1 cellular context compared by ENCODE assay signal in the genomic region with DNA sequence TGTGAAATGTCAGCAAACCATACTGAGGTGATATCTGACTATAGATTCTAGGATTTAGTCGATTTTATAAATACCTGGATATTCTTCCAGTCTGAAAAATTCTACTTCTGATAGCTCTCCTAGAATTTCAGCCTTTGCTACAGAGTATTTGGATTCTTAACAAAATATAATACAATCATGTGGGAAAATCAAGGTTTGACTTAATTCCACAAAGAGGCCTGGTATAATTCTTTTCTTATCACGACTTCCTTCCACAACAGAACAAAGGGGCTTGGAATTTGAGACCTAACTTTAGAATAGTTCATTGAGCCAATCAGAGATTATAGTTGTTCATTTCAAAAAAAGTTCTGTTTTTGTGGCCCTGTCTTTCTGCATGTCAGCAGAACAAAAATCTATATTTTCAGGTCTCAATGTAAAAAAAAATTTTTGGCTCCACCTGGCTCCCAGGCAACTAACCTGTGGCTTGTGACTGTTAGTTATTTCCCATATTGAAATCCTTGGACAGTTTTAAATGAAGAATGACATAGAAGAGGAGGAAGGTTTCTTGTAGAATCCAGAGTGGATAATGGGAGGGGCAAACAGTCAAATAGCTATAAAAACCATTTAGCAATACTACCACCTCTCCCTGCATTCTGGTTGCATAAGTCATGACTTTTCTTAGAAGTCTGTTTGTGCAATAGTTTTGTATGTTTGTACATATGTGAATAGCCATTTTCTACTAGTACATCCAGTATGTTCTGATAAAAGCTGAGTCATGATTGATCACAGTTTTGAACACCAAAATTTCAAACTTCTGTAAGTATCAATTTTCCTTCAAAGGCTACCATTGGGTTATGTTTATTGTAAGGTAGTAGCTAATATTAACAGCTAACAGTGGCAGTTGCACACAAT.
A peak's percentile ranks its signal among the peaks of the same experiment; 100 is the strongest.
TF ChIP-seq lines count a peak whose summit lies in the region.

No MANE protein-coding gene starts in this region.

TF ChIP-seq in HepG2, 621 proteins besides CTCF, POLR2A, EP300 and RAD21 (continued from another document and continues in another):
- TF ChIP-seq, protein P1, sequence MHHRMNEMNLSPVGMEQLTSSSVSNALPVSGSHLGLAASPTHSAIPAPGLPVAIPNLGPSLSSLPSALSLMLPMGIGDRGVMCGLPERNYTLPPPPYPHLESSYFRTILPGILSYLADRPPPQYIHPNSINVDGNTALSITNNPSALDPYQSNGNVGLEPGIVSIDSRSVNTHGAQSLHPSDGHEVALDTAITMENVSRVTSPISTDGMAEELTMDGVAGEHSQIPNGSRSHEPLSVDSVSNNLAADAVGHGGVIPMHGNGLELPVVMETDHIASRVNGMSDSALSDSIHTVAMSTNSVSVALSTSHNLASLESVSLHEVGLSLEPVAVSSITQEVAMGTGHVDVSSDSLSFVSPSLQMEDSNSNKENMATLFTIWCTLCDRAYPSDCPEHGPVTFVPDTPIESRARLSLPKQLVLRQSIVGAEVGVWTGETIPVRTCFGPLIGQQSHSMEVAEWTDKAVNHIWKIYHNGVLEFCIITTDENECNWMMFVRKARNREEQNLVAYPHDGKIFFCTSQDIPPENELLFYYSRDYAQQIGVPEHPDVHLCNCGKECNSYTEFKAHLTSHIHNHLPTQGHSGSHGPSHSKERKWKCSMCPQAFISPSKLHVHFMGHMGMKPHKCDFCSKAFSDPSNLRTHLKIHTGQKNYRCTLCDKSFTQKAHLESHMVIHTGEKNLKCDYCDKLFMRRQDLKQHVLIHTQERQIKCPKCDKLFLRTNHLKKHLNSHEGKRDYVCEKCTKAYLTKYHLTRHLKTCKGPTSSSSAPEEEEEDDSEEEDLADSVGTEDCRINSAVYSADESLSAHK (CRISPR knock-in tag; IDR thresholded peaks at IDR 0.05; ENCODE audit: borderline replicate concordance), result no peak
- TF ChIP-seq PTBP1 (IDR thresholded peaks at IDR 0.05; ENCODE audit: low read depth, low read length, poor library complexity, severe bottlenecking) (no peak), FOSL2 (CRISPR knock-in tag; IDR thresholded peaks at IDR 0.05) (peak; percentile 38; the same call in 1 of the 2 replicates), AGO2 (optimal IDR thresholded peaks at IDR 0.05; ENCODE audit: low read depth, low read length) (peak; percentile 74), KDM5B (CRISPR knock-in tag; IDR thresholded peaks at IDR 0.05; ENCODE audit: borderline replicate concordance) (no peak), NR2C2 (CRISPR knock-in tag; IDR thresholded peaks at IDR 0.05; ENCODE audit: borderline replicate concordance) (0 out of 2 replicates have a peak, but pooled peaks have one; percentile 16), MYC (CRISPR knock-in tag; IDR thresholded peaks at IDR 0.05; ENCODE audit: borderline replicate concordance) (no peak), TRAFD1 (CRISPR knock-in tag; IDR thresholded peaks at IDR 0.05; ENCODE audit: borderline replicate concordance) (no peak), POLR2AphosphoS5 (IDR thresholded peaks at IDR 0.05; ENCODE audit: low read depth, low read length) (peak; percentile 44), ZNF574 (CRISPR knock-in tag; IDR thresholded peaks at IDR 0.05) (no peak), ZNF510 (CRISPR knock-in tag; IDR thresholded peaks at IDR 0.05; ENCODE audit: low read depth) (no peak), ATRX (CRISPR knock-in tag; IDR thresholded peaks at IDR 0.05; ENCODE audit: borderline replicate concordance) (no peak), SP4 (CRISPR knock-in tag; IDR thresholded peaks at IDR 0.05) (no peak), NFE2L1 (CRISPR knock-in tag; IDR thresholded peaks at IDR 0.05; ENCODE audit: borderline replicate concordance) (no peak), ZFP82 (CRISPR knock-in tag; IDR thresholded peaks at IDR 0.05; ENCODE audit: borderline replicate concordance) (no peak), RNF219 (CRISPR knock-in tag; IDR thresholded peaks at IDR 0.05) (no peak), ATM (IDR thresholded peaks at IDR 0.05; ENCODE audit: borderline replicate concordance) (no peak), STAT5B (CRISPR knock-in tag; IDR thresholded peaks at IDR 0.05) (no peak), DBP (CRISPR knock-in tag; IDR thresholded peaks at IDR 0.05; ENCODE audit: not compliant biosample characterization) (no peak), SNAI1 (CRISPR knock-in tag; IDR thresholded peaks at IDR 0.05; ENCODE audit: borderline replicate concordance) (no peak), ZIK1 (CRISPR knock-in tag; IDR thresholded peaks at IDR 0.05; ENCODE audit: borderline replicate concordance, low read depth) (no peak), ZNF616 (CRISPR knock-in tag; IDR thresholded peaks at IDR 0.05; ENCODE audit: low read depth) (no peak), HMGXB4 (CRISPR knock-in tag; IDR thresholded peaks at IDR 0.05; ENCODE audit: borderline replicate concordance in 1 of 2, low read depth in 1 of 2) (no peak), ZNF407 (CRISPR knock-in tag; IDR thresholded peaks at IDR 0.05; ENCODE audit: not compliant biosample characterization) (no peak)
- TF ChIP-seq, protein P2, sequence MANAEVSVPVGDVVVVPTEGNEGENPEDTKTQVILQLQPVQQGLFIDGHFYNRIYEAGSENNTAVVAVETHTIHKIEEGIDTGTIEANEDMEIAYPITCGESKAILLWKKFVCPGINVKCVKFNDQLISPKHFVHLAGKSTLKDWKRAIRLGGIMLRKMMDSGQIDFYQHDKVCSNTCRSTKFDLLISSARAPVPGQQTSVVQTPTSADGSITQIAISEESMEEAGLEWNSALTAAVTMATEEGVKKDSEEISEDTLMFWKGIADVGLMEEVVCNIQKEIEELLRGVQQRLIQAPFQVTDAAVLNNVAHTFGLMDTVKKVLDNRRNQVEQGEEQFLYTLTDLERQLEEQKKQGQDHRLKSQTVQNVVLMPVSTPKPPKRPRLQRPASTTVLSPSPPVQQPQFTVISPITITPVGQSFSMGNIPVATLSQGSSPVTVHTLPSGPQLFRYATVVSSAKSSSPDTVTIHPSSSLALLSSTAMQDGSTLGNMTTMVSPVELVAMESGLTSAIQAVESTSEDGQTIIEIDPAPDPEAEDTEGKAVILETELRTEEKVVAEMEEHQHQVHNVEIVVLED (CRISPR knock-in tag; IDR thresholded peaks at IDR 0.05; ENCODE audit: borderline replicate concordance), result no peak
